ENCODE assay signal across 8 cellular contexts in genomic region chr14:63276492-63277342, GRCh38. TPM values are rescaled to one million over a fixed set of nuclear protein-coding genes. Genes with fewer than 3 reads are reported as not detected.
DNase-seq lines count a peak whose midpoint lies in the region; ATAC-seq, FAIRE-seq and TF ChIP-seq lines count a peak whose summit lies in the region.

No MANE protein-coding gene starts in this region.

- no peak overlapping the region for H3K27ac ChIP-seq in foreskin keratinocyte

- peak; percentile 67 for DNase-seq in HCEC 1CT
- peak; percentile 66 for DNase-seq in NCI-H1436 (lab: John Stamatoyannopoulos, UW)
- peak; percentile 51 for DNase-seq in SW480 (ENCODE audit: low spot score)
- DNase-seq in foreskin keratinocyte: peak; percentile 32 to 79
- DNase-seq in retinal pigment epithelial cell (ENCODE audit: low read depth): peak; percentile 20
- no peak for DNase-seq in nucleus accumbens (lab: John Stamatoyannopoulos, UW)

- H3K4me3 ChIP-seq in retinal pigment epithelial cell (ENCODE audit: low read length): no peak overlapping the region

- H3K4me1 ChIP-seq in foreskin keratinocyte: no peaks in the 10 kb centered on the region

- peak; percentile 69 for FAIRE-seq in G401.6 (lab: Jason Lieb, UNC)

- H3K27me3 ChIP-seq in foreskin keratinocyte: no peaks in the 10 kb centered on the region

- TF ChIP-seq CTCF in foreskin keratinocyte (conservative IDR thresholded peaks at IDR 0.05) (peak; percentile 95), retinal pigment epithelial cell (conservative IDR thresholded peaks at IDR 0.05; ENCODE audit: low read depth, low read length) (peak; percentile 76)

- ATAC-seq in foreskin keratinocyte (peak; percentile 82), HG03025 (IDR thresholded peaks at IDR 0.05; ENCODE audit: low FRiP score, unreplicated experiment) (no peak)

RNA-seq across cellular contexts. Expression of gene GPHB5, which starts 42.0 kb away (rescaled TPM):
- total RNA-seq in foreskin keratinocyte: not detected in 2 replicates
- polyA plus RNA-seq in foreskin keratinocyte: not detected in 2 replicates

Comparison
In these comparisons a context has a peak if more than half of its experiments do, and no peak if none do; other contexts are left out.
1. DNase-seq: peak in HCEC 1CT (single experiment), NCI-H1436 (single experiment), SW480 (single experiment), foreskin keratinocyte (2 of 2) and retinal pigment epithelial cell (single experiment); none in nucleus accumbens (0 of 56).